In the genomic region with DNA sequence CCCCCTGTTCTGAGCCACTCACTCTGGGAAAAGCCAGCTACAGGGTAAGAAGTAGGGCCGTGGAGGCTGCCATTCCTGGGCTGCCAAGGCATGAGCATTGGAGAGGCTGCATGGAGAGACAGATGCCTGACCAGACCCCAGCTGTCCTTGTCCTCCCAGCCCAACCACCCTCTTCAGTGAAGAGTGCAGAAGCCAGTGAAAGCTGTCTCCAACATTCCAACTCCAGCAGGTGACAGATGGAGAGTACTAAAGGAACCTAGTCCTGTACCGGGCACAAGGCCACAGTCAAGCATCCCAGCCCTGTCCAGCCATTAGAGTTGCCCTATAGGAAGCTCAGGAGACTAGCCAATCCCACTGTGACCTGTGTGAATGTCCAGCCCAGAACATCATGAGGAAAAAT, we compare ENCODE assay signal across 28 cellular contexts.
"Had no signal": no experiment of that assay in that cellular context is flagged by ENCODE, and none has a peak within 500 bp of the region (broad histone marks: within the 10 kb centered on the region; RNA-seq: fewer than 3 reads in every experiment).

No MANE protein-coding gene starts in this region.

- H3K9me3 Mint-ChIP-seq: activated CD4-positive, alpha-beta memory T cell treated with anti-CD3 and anti-CD28 coated beads for 36 hours; activated CD4-positive, alpha-beta T cell treated with anti-CD3 and anti-CD28 coated beads, Interleukin-2, amount 10 ng/mL, durations not matched to agents 24 days and 14 days; activated naive CD4-positive, alpha-beta T cell treated with anti-CD3 and anti-CD28 coated beads, Interleukin-2, amount 10 ng/mL, durations not matched to agents 7 days and 5 days; activated naive CD4-positive, alpha-beta T cell treated with anti-CD3 and anti-CD28 coated beads, Interleukin-2, amount 50 U/mL, for 72 hours; activated naive CD8-positive, alpha-beta T cell treated with anti-CD3 and anti-CD28 coated beads, Interleukin-2, amount 10 ng/mL, durations not matched to agents 7 days and 5 days; activated T-cell treated with anti-CD3 and anti-CD28 coated beads, Interleukin-2, amount 50 U/mL, for 24 hours; activated T-cell treated with anti-CD3 and anti-CD28 coated beads, Interleukin-2, amount 50 U/mL, for 72 hours; brain; effector memory CD8-positive, alpha-beta T cell had no signal

- H3K36me3 ChIP-seq: ascending aorta, breast epithelium, cardiac muscle cell, esophagus squamous epithelium had no signal

- H3K27ac ChIP-seq: ascending aorta, breast epithelium, cardiac muscle cell, epithelial cell of prostate, esophagus squamous epithelium had no signal

- H3K4me1 Mint-ChIP-seq: activated CD4-positive, alpha-beta T cell treated with anti-CD3 and anti-CD28 coated beads for 36 hours; activated CD4-positive, alpha-beta T cell treated with anti-CD3 and anti-CD28 coated beads, Interleukin-2, amount 10 ng/mL, durations not matched to agents 24 days and 14 days; activated naive CD4-positive, alpha-beta T cell treated with anti-CD3 and anti-CD28 coated beads, Interleukin-2, amount 10 ng/mL, durations not matched to agents 7 days and 5 days; activated naive CD8-positive, alpha-beta T cell treated with anti-CD3 and anti-CD28 coated beads, Interleukin-2, amount 10 ng/mL, durations not matched to agents 7 days and 5 days; brain had no signal

- H3K36me3 Mint-ChIP-seq: activated CD4-positive, alpha-beta memory T cell treated with anti-CD3 and anti-CD28 coated beads for 36 hours; activated naive CD4-positive, alpha-beta T cell treated with anti-CD3 and anti-CD28 coated beads, Interleukin-2, amount 10 ng/mL, durations not matched to agents 7 days and 5 days; activated naive CD4-positive, alpha-beta T cell treated with anti-CD3 and anti-CD28 coated beads, Interleukin-2, amount 50 U/mL, for 72 hours; activated naive CD8-positive, alpha-beta T cell treated with anti-CD3 and anti-CD28 coated beads, Interleukin-2, amount 10 ng/mL, durations not matched to agents 7 days and 5 days; brain had no signal

- H3K4me3 ChIP-seq: ascending aorta, breast epithelium, cardiac muscle cell, esophagus squamous epithelium had no signal

- ATAC-seq: activated CD4-positive, alpha-beta T cell treated with anti-CD3 and anti-CD28 coated beads for 36 hours; activated naive CD4-positive, alpha-beta T cell treated with anti-CD3 and anti-CD28 coated beads, Interleukin-2, amount 50 U/mL, for 72 hours; activated T-cell treated with anti-CD3 and anti-CD28 coated beads, Interleukin-2, amount 50 U/mL, for 72 hours; effector memory CD8-positive, alpha-beta T cell had no signal

- DNase-seq: activated CD4-positive, alpha-beta memory T cell treated with anti-CD3 and anti-CD28 coated beads for 36 hours; activated CD4-positive, alpha-beta T cell treated with anti-CD3 and anti-CD28 coated beads for 36 hours; activated CD4-positive, alpha-beta T cell treated with anti-CD3 and anti-CD28 coated beads, Interleukin-2, amount 10 ng/mL, durations not matched to agents 24 days and 14 days; activated CD4-positive, CD25-positive, alpha-beta regulatory T cell; activated CD4-positive, CD25-positive, alpha-beta regulatory T cell treated with anti-CD3 and anti-CD28 coated beads, Interleukin-2, amount 50 U/mL, for 72 hours; activated CD8-positive, alpha-beta memory T cell treated with anti-CD3 and anti-CD28 coated beads, Interleukin-2, amount 50 U/mL, for 48 hours; activated gamma-delta T cell; activated naive CD4-positive, alpha-beta T cell; activated naive CD4-positive, alpha-beta T cell treated with anti-CD3 and anti-CD28 coated beads, Interleukin-2, amount 10 ng/mL, durations not matched to agents 7 days and 5 days; activated naive CD8-positive, alpha-beta T cell treated with anti-CD3 and anti-CD28 coated beads, Interleukin-2, amount 10 ng/mL, durations not matched to agents 7 days and 5 days; activated T-cell treated with anti-CD3 and anti-CD28 coated beads for 4 hours; activated T-cell treated with anti-CD3 and anti-CD28 coated beads, Interleukin-2, amount 50 U/mL, for 24 hours; activated T-cell treated with anti-CD3 and anti-CD28 coated beads, Interleukin-2, amount 50 U/mL, for 72 hours; central memory CD4-positive, alpha-beta T cell; cortex of kidney; dermis blood vessel endothelial cell; effector CD4-positive, alpha-beta T cell; effector memory CD8-positive, alpha-beta T cell; esophagus squamous epithelium; foreskin melanocyte; head of caudate nucleus; T-helper 2 cell had no signal

- H3K27ac Mint-ChIP-seq: activated CD4-positive, alpha-beta memory T cell treated with anti-CD3 and anti-CD28 coated beads for 36 hours; activated CD4-positive, alpha-beta T cell treated with anti-CD3 and anti-CD28 coated beads for 36 hours; activated CD4-positive, alpha-beta T cell treated with anti-CD3 and anti-CD28 coated beads, Interleukin-2, amount 10 ng/mL, durations not matched to agents 24 days and 14 days; activated naive CD4-positive, alpha-beta T cell treated with anti-CD3 and anti-CD28 coated beads, Interleukin-2, amount 10 ng/mL, durations not matched to agents 7 days and 5 days; activated naive CD4-positive, alpha-beta T cell treated with anti-CD3 and anti-CD28 coated beads, Interleukin-2, amount 50 U/mL, for 72 hours; activated naive CD8-positive, alpha-beta T cell treated with anti-CD3 and anti-CD28 coated beads, Interleukin-2, amount 10 ng/mL, durations not matched to agents 7 days and 5 days; activated T-cell treated with anti-CD3 and anti-CD28 coated beads, Interleukin-2, amount 50 U/mL, for 24 hours; activated T-cell treated with anti-CD3 and anti-CD28 coated beads, Interleukin-2, amount 50 U/mL, for 72 hours; brain; effector memory CD8-positive, alpha-beta T cell had no signal

- H3K9me3 ChIP-seq: ascending aorta, breast epithelium, esophagus squamous epithelium had no signal

- H3K27me3 Mint-ChIP-seq: activated CD4-positive, alpha-beta memory T cell treated with anti-CD3 and anti-CD28 coated beads for 36 hours had no signal

- H3K4me1 ChIP-seq: ascending aorta, breast epithelium, esophagus squamous epithelium had no signal

- H3K27me3 ChIP-seq: ascending aorta, breast epithelium, cardiac muscle cell had no signal

- H3K4me3 Mint-ChIP-seq: activated CD4-positive, alpha-beta memory T cell treated with anti-CD3 and anti-CD28 coated beads for 36 hours; activated CD4-positive, alpha-beta T cell treated with anti-CD3 and anti-CD28 coated beads for 36 hours; activated CD4-positive, alpha-beta T cell treated with anti-CD3 and anti-CD28 coated beads, Interleukin-2, amount 10 ng/mL, durations not matched to agents 24 days and 14 days; activated naive CD4-positive, alpha-beta T cell treated with anti-CD3 and anti-CD28 coated beads, Interleukin-2, amount 10 ng/mL, durations not matched to agents 7 days and 5 days; activated naive CD8-positive, alpha-beta T cell treated with anti-CD3 and anti-CD28 coated beads, Interleukin-2, amount 10 ng/mL, durations not matched to agents 7 days and 5 days; activated T-cell treated with anti-CD3 and anti-CD28 coated beads, Interleukin-2, amount 50 U/mL, for 24 hours; activated T-cell treated with anti-CD3 and anti-CD28 coated beads, Interleukin-2, amount 50 U/mL, for 72 hours; brain; effector memory CD8-positive, alpha-beta T cell had no signal
